Comparison of ENCODE assay signal across 9 cellular contexts in genomic region chr17:78174870-78175642, GRCh38. TPM values are rescaled to one million over a fixed set of nuclear protein-coding genes. Genes with fewer than 3 reads are reported as not detected.
DNase-seq lines count a peak whose midpoint lies in the region; ATAC-seq and TF ChIP-seq lines count a peak whose summit lies in the region.
"Had no signal": no experiment of that assay in that cellular context is flagged by ENCODE, and none has a peak within 500 bp of the region (broad histone marks: within the 10 kb centered on the region; RNA-seq: fewer than 3 reads in every experiment).

No MANE protein-coding gene starts in this region.

- TF ChIP-seq POLR2A in HCT116 (IDR thresholded peaks at IDR 0.05; ENCODE audit: borderline replicate concordance, extremely low read depth, insufficient read depth, insufficient read length) = no peak

- TF ChIP-seq RAD21 in HCT116 (IDR thresholded peaks at IDR 0.05; ENCODE audit: low read depth) = no peak; the same call in 1 of the 2 replicates

- no peaks in the 10 kb centered on the region for H3K9me2 ChIP-seq in HCT116 (ENCODE audit: insufficient read depth)

- in situ Hi-C loops in ACHN (cut with HindIII; ENCODE audit: low pct_ligation_motif_present, low pct_unique_long_range_greater_than_20kb, low sequenced_read_pairs) = no loop called here

- peaks cover 16% of the 10 kb centered on the region for H3K79me2 ChIP-seq in HCT116 (ENCODE audit: insufficient read depth, low read length)

- H3K27me3 ChIP-seq in HCT116 (ENCODE audit: insufficient read depth, low read length) = no peaks in the 10 kb centered on the region
- H3K27me3 ChIP-seq in thoracic aorta (replicated peaks; ENCODE audit: insufficient read depth) = no peaks in the 10 kb centered on the region

- H3K36me3 ChIP-seq in HCT116 (ENCODE audit: control insufficient read depth in 1 of 2, insufficient read depth in 2 of 2, low read length in 2 of 2) (peaks cover 35 to 69% of the 10 kb centered on the region in 2 experiments), thoracic aorta (no peaks in the 10 kb centered on the region)

- RAD21 ChIA-PET in HCT116 (lab: Charles Lee; ENCODE audit: low non-redundant PET in 1 of 2, low total read pairs in 2 of 2, uncharacterized antibody in 2 of 2, unreplicated experiment in 2 of 2) = interaction anchor here in 1 of 2 experiments (0.8 kb wide), 1 partner anchor 33 kb away, joined by 3 read pairs; no protein-coding TSS in a partner anchor

- H3K4me1 ChIP-seq in HCT116 (ENCODE audit: control insufficient read depth in 1 of 2, insufficient read depth in 2 of 2, low read length in 2 of 2) (peaks cover 13 to 38% of the 10 kb centered on the region in 2 experiments; a peak in 3 of 4 replicates), thoracic aorta (ENCODE audit: control insufficient read depth in 1 of 2, low read depth in 2 of 2) (peaks cover 43 to 78% of the 10 kb centered on the region in 2 donors)

- H3K9ac ChIP-seq in HCT116 (ENCODE audit: low read length) = no peak overlapping the region

- CTCF ChIA-PET in HCT116 (lab: Charles Lee) = interaction anchor here (0.9 to 3.2 kb wide), 9 partner anchors 12 to 156 kb away, joined by 3 to 17 read pairs (median 7); partner anchors contain the start of genes AFMID and TK1

- H3K27ac ChIP-seq in HCT116 (ENCODE audit: low read depth, low read length) (peak overlapping the region; percentile 38; the same call in 1 of the 2 replicates), thoracic aorta (peak overlapping the region; percentile 85 to 93)

- intact Hi-C loops in HCT116 (cut with micrococcal nuclease) = no loop called here

- no peak overlapping the region for H3K4me2 ChIP-seq in HCT116 (ENCODE audit: low read length)

- H3K9me3 ChIP-seq in HCT116 (ENCODE audit: control insufficient read depth in 1 of 2, insufficient read depth in 1 of 2, low read depth in 1 of 2, low read length in 2 of 2) (no peaks in the 10 kb centered on the region), thoracic aorta (no peaks in the 10 kb centered on the region)

- H4K20me1 ChIP-seq in HCT116 (ENCODE audit: insufficient read depth) = peaks cover under 1% of the 10 kb centered on the region; the same call in 1 of the 2 replicates

- POLR2A ChIA-PET in HCT116 (lab: Charles Lee) = interaction anchor here (0.6 to 5.1 kb wide), 4 partner anchors 11 to 64 kb away, joined by 3 to 44 read pairs (median 4); partner anchors contain the start of genes AFMID and TK1

- DNase-seq in HCT116 (ENCODE audit: low read depth, low spot score) (no peak), SHP77 (lab: John Stamatoyannopoulos, UW) (peak; percentile 84 to 88), kidney tubule cell (ENCODE audit: low spot score) (peak; percentile 58), thoracic aorta (ENCODE audit: low spot score) (no peak), hippocampal formation (lab: John Stamatoyannopoulos, UW) (no peak), ACHN (no peak), activated gamma-delta T cell (lab: John Stamatoyannopoulos, UW) (no peak)
- DNase-seq: NCI-H1417 treated with DMSO at 0.1 percent for 48 hours had no signal

- H2AFZ ChIP-seq in HCT116 (ENCODE audit: low read depth, low read length, poor library complexity, severe bottlenecking) = no peak overlapping the region

- H3K4me3 ChIP-seq in HCT116 (replicated peaks in 1 of 2; ENCODE audit: low read depth in 1 of 2, low read length in 2 of 2) (no peak overlapping the region), thoracic aorta (peak overlapping the region; percentile 34)

- no TSS peak for BruUV-seq in HCT116 (replicated peaks; lab: Mats Ljungman, UMichigan)

- ATAC-seq in HCT116 (peak; percentile 9; the same call in 1 of the 2 replicates), thoracic aorta (ENCODE audit: insufficient number of reproducible peaks, low FRiP score, low read depth) (no peak)

- TF ChIP-seq CTCF in HCT116 (IDR thresholded peaks at IDR 0.05 in 2 of 3, conservative IDR thresholded peaks at IDR 0.05 in 1 of 3; ENCODE audit: borderline replicate concordance in 1 of 3, insufficient read depth in 1 of 3, low read depth in 2 of 3, low read length in 2 of 3) = peak in 2 of 3 experiments; percentile 40 to 45; a peak in 3 of 6 replicates
- TF ChIP-seq CTCF in thoracic aorta (IDR thresholded peaks at IDR 0.05) = no peak

TF ChIP-seq in HCT116, 20 proteins besides CTCF, POLR2A, EP300 and RAD21:
- TF ChIP-seq JUND (IDR thresholded peaks at IDR 0.05) (no peak), POLR2AphosphoS5 (IDR thresholded peaks at IDR 0.05; ENCODE audit: low read depth, low read length) (0 out of 2 replicates have a peak, but pooled peaks have one; percentile 29)

RNA-seq across cellular contexts. Expression of gene SYNGR2, which starts 6.7 kb away (rescaled TPM):
- total RNA-seq in HCT116 (2021; ENCODE audit: unreplicated experiment) = 148 TPM
- 159 and 197 TPM in 2 replicates for polyA plus RNA-seq in HCT116 (2012)
- 100 to 1,000 TPM in 1 of 2 donors, 10 to 100 TPM in 1; 61.7 to 100 TPM for total RNA-seq in thoracic aorta

RNA-seq across cellular contexts. Expression of gene TK1, which starts 11.8 kb away (rescaled TPM):
- total RNA-seq in HCT116 (2021; ENCODE audit: unreplicated experiment) = 315 TPM
- 372 and 415 TPM in 2 replicates for polyA plus RNA-seq in HCT116 (2012)
- 1 to 10 TPM; 3.3 to 3.5 TPM for total RNA-seq in thoracic aorta

RNA-seq across cellular contexts. Expression of gene AFMID, which starts 12.1 kb away (rescaled TPM):
- total RNA-seq in HCT116 (2021; ENCODE audit: unreplicated experiment) = 65.8 TPM
- polyA plus RNA-seq in HCT116 (2012) = 71.4 and 82.5 TPM in 2 replicates
- total RNA-seq in thoracic aorta = 10 to 100 TPM; 18.8 to 44.0 TPM

RNA-seq across cellular contexts. Expression of gene C17orf99, which starts 28.9 kb away (rescaled TPM):
- total RNA-seq in HCT116 (2021; ENCODE audit: unreplicated experiment) = not detected
- polyA plus RNA-seq in HCT116 (2012) = not detected in 2 replicates
- not detected for total RNA-seq in thoracic aorta
- total RNA-seq: activated T-helper 2 cell treated with anti-CD3 and anti-CD28 coated beads, Interferon-gamma antibody, Interleukin-2, Interleukin-4, amounts not matched to agents 10 μg/mL and 5 μg/mL and 100 μg/mL, durations not matched to agents 14 hours and 24 hours and 36 hours had no signal

RNA-seq across cellular contexts. Expression of gene BIRC5, which starts 39.0 kb away (rescaled TPM):
- total RNA-seq in HCT116 (2021; ENCODE audit: unreplicated experiment) (140 TPM), thoracic aorta (1 to 10 TPM in 1 of 2 donors, under 1 TPM in 1; 0.14 to 4.2 TPM)
- polyA plus RNA-seq in HCT116 (2012) = 89.7 and 104 TPM in 2 replicates

Comparison
In these comparisons a context has a peak if more than half of its experiments do, and no peak if none do; other contexts are left out.
1. DNase-seq: peak in SHP77 (2 of 2) and kidney tubule cell (single experiment); none in HCT116 (single experiment), thoracic aorta (single experiment), hippocampal formation (0 of 2), ACHN (single experiment) and activated gamma-delta T cell (single experiment).
2. RNA of gene TK1, which starts 11.8 kb away (total RNA-seq): 315 TPM in HCT116 (single experiment); 3.3 to 3.5 TPM in thoracic aorta; every median in the first group is over 10 times any median in the second.